8 cellular contexts compared by ENCODE assay signal in the genomic region with DNA sequence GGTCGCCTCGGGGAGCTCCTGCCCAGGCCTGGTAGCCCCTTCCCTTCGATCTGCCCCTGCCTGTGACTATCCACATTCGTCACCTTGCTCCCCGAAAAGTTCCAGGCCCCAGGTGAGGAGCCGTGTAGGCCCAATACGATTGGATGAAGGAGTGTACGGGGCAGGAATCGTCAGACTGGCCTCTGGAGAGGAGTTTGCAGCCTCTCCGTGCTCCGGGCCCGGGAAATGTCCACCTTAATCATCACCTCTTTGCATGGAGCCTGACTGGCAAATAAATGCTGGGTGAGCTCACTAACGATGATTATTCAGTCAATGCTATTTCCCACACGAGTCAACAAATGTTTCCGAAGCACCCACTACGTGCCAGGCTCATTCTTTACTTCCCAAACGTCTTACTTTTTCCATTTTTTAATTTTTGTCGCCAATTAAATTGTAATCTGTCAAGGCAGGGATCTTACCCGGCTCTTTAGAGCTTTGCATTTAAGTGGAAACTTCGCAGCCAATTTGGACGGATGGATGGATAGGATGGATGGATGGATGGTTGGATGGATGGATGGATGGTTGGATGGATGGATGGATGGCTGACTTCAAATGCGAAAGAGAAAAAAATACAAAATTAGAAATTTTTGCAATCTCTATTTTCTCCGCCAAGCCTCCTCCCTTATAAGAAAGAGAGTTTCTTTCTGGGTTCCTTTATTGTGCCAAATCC. TPM values are rescaled to one million over a fixed set of nuclear protein-coding genes. Genes with fewer than 3 reads are reported as not detected.
A peak's percentile ranks its signal among the peaks of the same experiment; 100 is the strongest.
DNase-seq lines count a peak whose midpoint lies in the region; ATAC-seq, FAIRE-seq and TF ChIP-seq lines count a peak whose summit lies in the region.

No MANE protein-coding gene starts in this region.

- intact Hi-C loops in body of pancreas (cut with DNase I): no loop called here
- intact Hi-C loops in kidney (cut with DNase I): no loop called here

- H3K4me1 ChIP-seq in body of pancreas (peaks cover 15% of the 10 kb centered on the region), kidney (ENCODE audit: control insufficient read depth in 1 of 2, insufficient read depth in 1 of 2, low read depth in 1 of 2, low read length in 2 of 2) (peaks cover 3 to 5% of the 10 kb centered on the region in 2 donors)

- in situ Hi-C loops in GM13977 (cut with MboI; ENCODE audit: low pct_unique_long_range_greater_than_20kb, low sequenced_read_pairs, unreplicated experiment): no loop called here

- ATAC-seq in GM21526 (IDR thresholded peaks at IDR 0.05; ENCODE audit: low FRiP score, unreplicated experiment) (peak; percentile 10), body of pancreas (peak; percentile 39)
- peak; percentile 11 for ATAC-seq in stimulated activated naive CD8-positive, alpha-beta T cell treated with anti-CD3 and anti-CD28 coated beads, Interleukin-15, Interleukin-2, amounts not matched to agents 100 U/mL and 50 U/mL, for 24 hours

- H3K9ac ChIP-seq in kidney (ENCODE audit: low read length in 2 of 2): peak overlapping the region; percentile 74 to 94

- DNase-seq in DMS153 treated with DMSO at 0.1 percent for 48 hours (lab: John Stamatoyannopoulos, UW; ENCODE audit: unreplicated experiment) (peak; percentile 72), M059J (ENCODE audit: low read depth) (peak; percentile 52), body of pancreas (peak in 1 of 4 donors; percentile 47), kidney (no peak), GM13977 (ENCODE audit: low spot score) (no peak), NCI-H2196 treated with DMSO at 0.1 percent for 48 hours (lab: John Stamatoyannopoulos, UW; ENCODE audit: unreplicated experiment) (no peak)
- no peak for DNase-seq in stimulated activated naive CD8-positive, alpha-beta T cell treated with anti-CD3 and anti-CD28 coated beads, Interleukin-15, Interleukin-2, amounts not matched to agents 100 U/mL and 50 U/mL, for 24 hours

- H3K27ac ChIP-seq in body of pancreas (peak overlapping the region; percentile 80 to 92 (median 87)), kidney (ENCODE audit: low read depth in 2 of 2, low read length in 2 of 2) (peak overlapping the region; percentile 90 to 93)

- TF ChIP-seq CTCF in body of pancreas (IDR thresholded peaks at IDR 0.05) (no peak), kidney (IDR thresholded peaks at IDR 0.05; ENCODE audit: borderline replicate concordance, extremely low read depth, insufficient read depth) (no peak), GM13977 (IDR thresholded peaks at IDR 0.05; ENCODE audit: extremely low read depth, insufficient read depth, missing control alignments) (no peak)

- H3K9me3 ChIP-seq in body of pancreas (no peaks in the 10 kb centered on the region), kidney (ENCODE audit: control insufficient read depth in 1 of 2, low read length in 2 of 2) (no peaks in the 10 kb centered on the region)

- 16 to 23% methylated on average over 19 to 20 of the region's 23 CpGs for WGBS in body of pancreas, 2 donors

- H3K27me3 ChIP-seq in body of pancreas: no peaks in the 10 kb centered on the region

- H3K4me3 ChIP-seq in body of pancreas (peak overlapping the region; percentile 10 to 77), kidney (ENCODE audit: low read length in 2 of 2) (peak overlapping the region; percentile 67 to 88)

- TF ChIP-seq POLR2A in body of pancreas (IDR thresholded peaks at IDR 0.05): no peak

- FAIRE-seq in kidney (lab: Jason Lieb, UNC): no peak

- H3K36me3 ChIP-seq in body of pancreas (replicated peaks in 1 of 2; ENCODE audit: insufficient read depth in 1 of 2, low read depth in 2 of 2): no peaks in the 10 kb centered on the region
- no peaks in the 10 kb centered on the region for H3K36me3 ChIP-seq in kidney (ENCODE audit: control insufficient read depth in 1 of 2, insufficient read depth in 2 of 2, low read length in 2 of 2)

RNA-seq across cellular contexts. Expression of a gene that starts 45.8 kb away (rescaled TPM):
- total RNA-seq in M059J (2014; rRNA removed; shearing (Covaris generic)): 13.1 and 15.2 TPM in 2 replicates
- total RNA-seq in body of pancreas: 1 to 10 TPM; 6.0 to 8.2 TPM
- 12.2 TPM for total RNA-seq in kidney
- 10.8 TPM for polyA plus RNA-seq in kidney (ENCODE audit: insufficient read depth, low read depth, low replicate concordance)

RNA-seq across cellular contexts. Expression of a gene that starts 51.5 kb away (rescaled TPM):
- total RNA-seq in M059J (2014; rRNA removed; shearing (Covaris generic)): 10.7 and 13.9 TPM in 2 replicates
- total RNA-seq in body of pancreas (1 to 10 TPM; 4.6 to 6.0 TPM), kidney (5.2 TPM)
- polyA plus RNA-seq in kidney (ENCODE audit: insufficient read depth, low read depth, low replicate concordance): 1.8 TPM

Comparison
In these comparisons a context has a peak if more than half of its experiments do, and no peak if none do; other contexts are left out.
1. DNase-seq: peak in DMS153 treated with DMSO at 0.1 percent for 48 hours (single experiment) and M059J (single experiment); none in kidney (single experiment), stimulated activated naive CD8-positive, alpha-beta T cell treated with anti-CD3 and anti-CD28 coated beads, Interleukin-15, Interleukin-2, amounts not matched to agents 100 U/mL and 50 U/mL, for 24 hours (single experiment), GM13977 (single experiment) and NCI-H2196 treated with DMSO at 0.1 percent for 48 hours (single experiment).
2. Peak in every context shown above with its lines, with median percentiles within 50 percentile points of each other: ATAC-seq.